ENCODE assay signal across 1 cellular context in genomic region chr10:30041394-30042105, GRCh38.
TF ChIP-seq lines count a peak whose summit lies in the region.

No MANE protein-coding gene starts in this region.

TF ChIP-seq in liver, 16 proteins besides CTCF, POLR2A, EP300 and RAD21 (continued from another document):
- TF ChIP-seq MAX (IDR thresholded peaks at IDR 0.05) (peak; percentile 50), NR2F2 (IDR thresholded peaks at IDR 0.05) (peak; percentile 21)
